Comparison of ENCODE assay signal across 15 cellular contexts in the genomic region with DNA sequence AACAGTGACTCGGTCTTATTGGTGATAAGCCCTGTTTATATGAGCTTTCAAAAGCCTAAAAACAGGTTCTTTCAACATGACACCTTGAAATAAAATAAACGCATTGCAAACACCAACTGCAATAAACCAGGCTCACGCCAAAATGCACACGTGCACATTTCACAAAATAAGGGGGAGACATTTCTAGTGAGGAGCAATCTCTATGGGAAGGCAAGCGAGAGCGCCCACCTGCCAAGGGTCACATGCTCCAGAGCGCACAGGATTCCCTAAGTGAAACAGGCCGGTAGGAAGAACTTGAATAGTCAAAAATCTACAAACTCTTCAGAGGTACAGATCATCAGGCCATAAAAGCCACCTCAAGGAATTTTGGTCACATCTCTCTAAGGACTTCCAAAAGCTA. TPM values are rescaled to one million over a fixed set of nuclear protein-coding genes. Genes with fewer than 3 reads are reported as not detected.
DNase-seq lines count a peak whose midpoint lies in the region; ATAC-seq and TF ChIP-seq lines count a peak whose summit lies in the region.
"Had no signal": no experiment of that assay in that cellular context is flagged by ENCODE, and none has a peak within 500 bp of the region (broad histone marks: within the 10 kb centered on the region; RNA-seq: fewer than 3 reads in every experiment).

No MANE protein-coding gene starts in this region.

- H2AFZ ChIP-seq in GM23248 (no peak overlapping the region), mesenchymal stem cell (ENCODE audit: low read depth, low read length) (no peak overlapping the region)

- no peak overlapping the region for H3K4ac ChIP-seq in mesenchymal stem cell (ENCODE audit: low read depth in 1 of 2, low read length in 2 of 2)

- no peak overlapping the region for H3K4me3 Mint-ChIP-seq in mesothelial cell of epicardium
- H3K4me3 Mint-ChIP-seq in activated T-helper 17 cell treated with anti-CD3 and anti-CD28 coated beads, Interleukin-2, amount 50 U/mL, for 72 hours, result no peak overlapping the region
- H3K4me3 Mint-ChIP-seq: B cell, H9, nephron progenitor cell had no signal

- no peaks in the 10 kb centered on the region for H3K79me1 ChIP-seq in mesenchymal stem cell (replicated peaks; ENCODE audit: low read length, poor library complexity, severe bottlenecking)

- WGBS in GM23248 (ENCODE audit: low coverage in 1 of 2, low lambda C conversion rate in 2 of 2, missing lambda C conversion rate in 2 of 2), 2 experiments, result 53 to 54% methylated on average over 8 of the region's 8 CpGs
- WGBS in mesenchymal stem cell, result 80% methylated on average over 8 of the region's 8 CpGs

- H3K27me3 ChIP-seq in GM23248 (replicated peaks; ENCODE audit: insufficient read depth) (no peaks in the 10 kb centered on the region), dorsolateral prefrontal cortex (no peaks in the 10 kb centered on the region), mesenchymal stem cell (ENCODE audit: control insufficient read depth in 1 of 2, insufficient read depth in 1 of 2, low read length in 2 of 2) (no peaks in the 10 kb centered on the region), stomach smooth muscle (ENCODE audit: control insufficient read depth in 1 of 2, insufficient read depth in 2 of 2, low read length in 2 of 2) (no peaks in the 10 kb centered on the region)

- ATAC-seq in GM18502 (IDR thresholded peaks at IDR 0.05; ENCODE audit: poor library complexity, unreplicated experiment), result no peak
- no peak for ATAC-seq in activated T-helper 17 cell treated with anti-CD3 and anti-CD28 coated beads, Interleukin-2, amount 50 U/mL, for 72 hours (replicated peaks)

- no peak for DNase-seq in GM23248
- no peak for DNase-seq in dorsolateral prefrontal cortex
- no peak for DNase-seq in mesenchymal stem cell
- DNase-seq in mesothelial cell of epicardium (ENCODE audit: low spot score in 2 of 2, unreplicated experiment in 2 of 2), result no peak
- no peak for DNase-seq in NOMO-1 (lab: John Stamatoyannopoulos, UW; ENCODE audit: unreplicated experiment in 2 of 2)
- DNase-seq: activated CD8-positive, alpha-beta memory T cell treated with anti-CD3 and anti-CD28 coated beads for 24 hours; effector memory CD4-positive, alpha-beta T cell; H9; NCI-H1092 treated with DMSO at 0.1 percent for 48 hours; nephron progenitor cell; stimulated activated naive CD4-positive, alpha-beta T cell treated with Interleukin-2 at 50 U/mL for 16 hours had no signal

- H3K18ac ChIP-seq in mesenchymal stem cell (ENCODE audit: low read depth in 1 of 2, low read length in 2 of 2), result no peak overlapping the region

- H3K9me3 ChIP-seq in GM23248 (ENCODE audit: low read depth), result no peaks in the 10 kb centered on the region
- no peaks in the 10 kb centered on the region for H3K9me3 ChIP-seq in mesenchymal stem cell (ENCODE audit: control insufficient read depth, low read length)
- no peaks in the 10 kb centered on the region for H3K9me3 ChIP-seq in stomach smooth muscle (ENCODE audit: control insufficient read depth in 2 of 2, low read length in 2 of 2)

- peaks cover 61% of the 10 kb centered on the region for H3K27me3 Mint-ChIP-seq in mesothelial cell of epicardium (ENCODE audit: low read depth)
- peaks cover 33% of the 10 kb centered on the region for H3K27me3 Mint-ChIP-seq in activated T-helper 17 cell treated with anti-CD3 and anti-CD28 coated beads, Interleukin-2, amount 50 U/mL, for 72 hours

- no peak overlapping the region for H3K14ac ChIP-seq in mesenchymal stem cell (ENCODE audit: low read length in 2 of 2)

- intact Hi-C loops in dorsolateral prefrontal cortex (cut with DNase I), result no loop called here

- H3K36me3 Mint-ChIP-seq in mesothelial cell of epicardium, result no peaks in the 10 kb centered on the region
- no peaks in the 10 kb centered on the region for H3K36me3 Mint-ChIP-seq in activated T-helper 17 cell treated with anti-CD3 and anti-CD28 coated beads, Interleukin-2, amount 50 U/mL, for 72 hours (ENCODE audit: low read depth)

- peaks cover 3% of the 10 kb centered on the region for H3K4me1 Mint-ChIP-seq in mesothelial cell of epicardium
- H3K4me1 Mint-ChIP-seq in activated T-helper 17 cell treated with anti-CD3 and anti-CD28 coated beads, Interleukin-2, amount 50 U/mL, for 72 hours, result no peaks in the 10 kb centered on the region
- H3K4me1 Mint-ChIP-seq: B cell, nephron progenitor cell had no signal

- TF ChIP-seq CTCF in dorsolateral prefrontal cortex (IDR thresholded peaks at IDR 0.05 in 54 of 56, conservative IDR thresholded peaks at IDR 0.05 in 2 of 56; ENCODE audit: low read depth in 1 of 56, partially characterized antibody in 56 of 56) (peak in 4 of 56 donors; percentile 3 to 23 (median 9)), mesothelial cell of epicardium (IDR thresholded peaks at IDR 0.05; ENCODE audit: unreplicated experiment) (no peak)

- H3K23ac ChIP-seq in mesenchymal stem cell (ENCODE audit: low read length in 2 of 2), result no peak overlapping the region

- no peaks in the 10 kb centered on the region for H3K79me2 ChIP-seq in GM23248 (ENCODE audit: insufficient read depth)

- H3K27ac Mint-ChIP-seq in mesothelial cell of epicardium, result no peak overlapping the region
- H3K27ac Mint-ChIP-seq in activated T-helper 17 cell treated with anti-CD3 and anti-CD28 coated beads, Interleukin-2, amount 50 U/mL, for 72 hours, result no peak overlapping the region
- H3K27ac Mint-ChIP-seq: B cell, H9, nephron progenitor cell had no signal

- no peak overlapping the region for H2BK5ac ChIP-seq in mesenchymal stem cell (ENCODE audit: low read depth, low read length, poor library complexity, severe bottlenecking)

- H3K9ac ChIP-seq in GM23248, result no peak overlapping the region
- peak overlapping the region; percentile 83 for H3K9ac ChIP-seq in mesenchymal stem cell (ENCODE audit: low read length)
- peak overlapping the region; percentile 79 to 80 for H3K9ac ChIP-seq in stomach smooth muscle (ENCODE audit: low read length in 2 of 2)

- H2BK12ac ChIP-seq in mesenchymal stem cell (ENCODE audit: low read length in 2 of 2), result no peak overlapping the region

- no peak overlapping the region for H2BK120ac ChIP-seq in mesenchymal stem cell (ENCODE audit: low read depth, low read length)

- H4K91ac ChIP-seq in mesenchymal stem cell (ENCODE audit: low read length), result no peak overlapping the region

- H3K4me3 ChIP-seq in GM23248, result peak overlapping the region; percentile 43; the same call in 1 of the 2 replicates
- H3K4me3 ChIP-seq in dorsolateral prefrontal cortex, result peak overlapping the region in 53 of 59 donors; percentile 16 to 89 (median 76)
- H3K4me3 ChIP-seq in mesenchymal stem cell (ENCODE audit: insufficient read depth in 1 of 2, low read depth in 1 of 2, low read length in 2 of 2), result peak overlapping the region in 1 of 2 experiments; percentile 84
- peak overlapping the region; percentile 81 to 84 for H3K4me3 ChIP-seq in stomach smooth muscle (ENCODE audit: low read length in 2 of 2)

- H3K27ac ChIP-seq in GM23248 (no peak overlapping the region), dorsolateral prefrontal cortex (peak overlapping the region in 5 of 59 donors; percentile 3 to 79 (median 46)), mesenchymal stem cell (ENCODE audit: low read length, poor library complexity, severe bottlenecking) (no peak overlapping the region), stomach smooth muscle (ENCODE audit: low read length) (no peak overlapping the region)

- no peak overlapping the region for H2AK5ac ChIP-seq in mesenchymal stem cell (ENCODE audit: low read length, severe bottlenecking)

- H4K8ac ChIP-seq in mesenchymal stem cell (ENCODE audit: low read length), result no peak overlapping the region

- peaks cover 18% of the 10 kb centered on the region for H3F3A ChIP-seq in GM23248 (ENCODE audit: insufficient read depth)

- in situ Hi-C loops in GM23248 (cut with MboI), result no loop called here

- H3K36me3 ChIP-seq in GM23248 (ENCODE audit: low read depth), result no peaks in the 10 kb centered on the region
- H3K36me3 ChIP-seq in mesenchymal stem cell (ENCODE audit: control insufficient read depth in 1 of 2, insufficient read depth in 2 of 2, low read depth in 1 of 2, low read length in 2 of 2), result no peaks in the 10 kb centered on the region
- H3K36me3 ChIP-seq in stomach smooth muscle (ENCODE audit: control insufficient read depth in 2 of 2, insufficient read depth in 2 of 2, low read length in 2 of 2), result no peaks in the 10 kb centered on the region

- no peak overlapping the region for H2BK15ac ChIP-seq in mesenchymal stem cell (ENCODE audit: low read depth, poor library complexity, severe bottlenecking)

- H3K4me2 ChIP-seq in GM23248 (ENCODE audit: unreplicated experiment) (peak overlapping the region; percentile 50), mesenchymal stem cell (ENCODE audit: low read length, poor library complexity, severe bottlenecking) (no peak overlapping the region)

- H3K4me1 ChIP-seq in GM23248 (ENCODE audit: insufficient read depth), result peaks cover 40% of the 10 kb centered on the region
- peaks cover 4% of the 10 kb centered on the region for H3K4me1 ChIP-seq in mesenchymal stem cell (ENCODE audit: control insufficient read depth, insufficient read depth, low read depth, low read length)
- H3K4me1 ChIP-seq in stomach smooth muscle (ENCODE audit: control insufficient read depth, insufficient read depth, low read length), result peaks cover 14% of the 10 kb centered on the region

- no peaks in the 10 kb centered on the region for H4K20me1 ChIP-seq in GM23248 (ENCODE audit: insufficient read depth)

- no peaks in the 10 kb centered on the region for H3K9me2 ChIP-seq in GM23248 (ENCODE audit: insufficient read depth)

- H3K9me3 Mint-ChIP-seq in mesothelial cell of epicardium, result no peaks in the 10 kb centered on the region
- H3K9me3 Mint-ChIP-seq in activated T-helper 17 cell treated with anti-CD3 and anti-CD28 coated beads, Interleukin-2, amount 50 U/mL, for 72 hours, result no peaks in the 10 kb centered on the region
- H3K9me3 Mint-ChIP-seq: H9, nephron progenitor cell had no signal

RNA-seq across cellular contexts. Expression of a gene that starts 1.9 kb away (rescaled TPM):
- total RNA-seq in GM23248 (2014; rRNA removed; shearing (Covaris generic)), result 4.9 and 5.9 TPM in 2 replicates
- 8.6 and 9.6 TPM in 2 replicates for polyA plus RNA-seq in GM23248 (2016; fragmentation: Nextera tagmentation; extraction: Ambion mirVana)
- total RNA-seq in dorsolateral prefrontal cortex (10 to 100 TPM; 11.0 to 55.1 (median 34.3) TPM), mesothelial cell of epicardium (2.0 to 2.4 TPM (median 2.1 TPM) in 3 replicates)
- 7.7 TPM for polyA plus RNA-seq in mesenchymal stem cell (2013, experiment 1 of 2)
- polyA plus RNA-seq in mesenchymal stem cell (2013, experiment 2 of 2), result 7.5 TPM
- total RNA-seq in activated T-helper 17 cell treated with anti-CD3 and anti-CD28 coated beads, Interleukin-2, amount 50 U/mL, for 72 hours, result not detected
- total RNA-seq: B cell had no signal
